Comparison of ENCODE assay signal across 1 cellular context in genomic region chr17:41813699-41814124, GRCh38.
TF ChIP-seq lines count a peak whose summit lies in the region.

No MANE protein-coding gene starts in this region.

TF ChIP-seq in HepG2, 621 proteins besides CTCF, POLR2A, EP300 and RAD21 (continues in another document):
- TF ChIP-seq ZNF232 (CRISPR knock-in tag; IDR thresholded peaks at IDR 0.05; ENCODE audit: borderline replicate concordance) (peak; percentile 60; the same call in 1 of the 2 replicates), REPIN1 (CRISPR knock-in tag; IDR thresholded peaks at IDR 0.05; ENCODE audit: borderline replicate concordance, low read depth) (no peak), ZNF256 (CRISPR knock-in tag; conservative IDR thresholded peaks at IDR 0.05) (peak; percentile 86), ZNF777 (CRISPR knock-in tag; IDR thresholded peaks at IDR 0.05) (0 out of 2 replicates have a peak, but pooled peaks have one; percentile 46), BRCA1 (CRISPR knock-in tag; IDR thresholded peaks at IDR 0.05) (no peak), FOXO4 (CRISPR knock-in tag; conservative IDR thresholded peaks at IDR 0.05) (0 out of 2 replicates have a peak, but pooled peaks have one; percentile 15), ZNF503 (CRISPR knock-in tag; IDR thresholded peaks at IDR 0.05) (0 out of 2 replicates have a peak, but pooled peaks have one; percentile 32), DBP (CRISPR knock-in tag; IDR thresholded peaks at IDR 0.05; ENCODE audit: not compliant biosample characterization) (peak; percentile 68), RBAK (CRISPR knock-in tag; IDR thresholded peaks at IDR 0.05) (no peak), GTF3A (CRISPR knock-in tag; conservative IDR thresholded peaks at IDR 0.05) (no peak; the same call in 1 of the 2 replicates), ZNF710 (CRISPR knock-in tag; IDR thresholded peaks at IDR 0.05; ENCODE audit: borderline replicate concordance) (no peak), ZFX (CRISPR knock-in tag; IDR thresholded peaks at IDR 0.05; ENCODE audit: low read depth) (peak; percentile 64), MZF1 (CRISPR knock-in tag; IDR thresholded peaks at IDR 0.05; ENCODE audit: borderline replicate concordance) (no peak), MIXL1 (CRISPR knock-in tag; IDR thresholded peaks at IDR 0.05) (0 out of 2 replicates have a peak, but pooled peaks have one; percentile 8), MED1 (CRISPR knock-in tag; IDR thresholded peaks at IDR 0.05) (peak; percentile 22), TP53 (CRISPR knock-in tag; conservative IDR thresholded peaks at IDR 0.05) (0 out of 2 replicates have a peak, but pooled peaks have one; percentile 55), IRF2 (CRISPR knock-in tag; IDR thresholded peaks at IDR 0.05) (peak; percentile 18; the same call in 1 of the 2 replicates), SP4 (CRISPR knock-in tag; IDR thresholded peaks at IDR 0.05) (no peak), LCORL (IDR thresholded peaks at IDR 0.05) (no peak), LCORL (CRISPR knock-in tag; IDR thresholded peaks at IDR 0.05) (peak; percentile 26; the same call in 1 of the 2 replicates), ZNF337 (CRISPR knock-in tag; IDR thresholded peaks at IDR 0.05; ENCODE audit: borderline replicate concordance, low read depth) (no peak), CEBPZ (IDR thresholded peaks at IDR 0.05; ENCODE audit: low read length) (no peak), MEIS1 (CRISPR knock-in tag; IDR thresholded peaks at IDR 0.05; ENCODE audit: borderline replicate concordance) (no peak), ZBTB7B (CRISPR knock-in tag; IDR thresholded peaks at IDR 0.05) (peak; percentile 18; the same call in 1 of the 2 replicates), SALL2 (CRISPR knock-in tag; IDR thresholded peaks at IDR 0.05) (0 out of 2 replicates have a peak, but pooled peaks have one; percentile 64), SIN3A (IDR thresholded peaks at IDR 0.05; ENCODE audit: borderline replicate concordance, low read depth, low read length) (peak; percentile 43; the same call in 1 of the 2 replicates), FOXC1 (CRISPR knock-in tag; IDR thresholded peaks at IDR 0.05; ENCODE audit: borderline replicate concordance) (peak; percentile 44), ZNF543 (CRISPR knock-in tag; IDR thresholded peaks at IDR 0.05) (no peak), ZNF891 (CRISPR knock-in tag; IDR thresholded peaks at IDR 0.05) (0 out of 2 replicates have a peak, but pooled peaks have one; percentile 23), RXRB (CRISPR knock-in tag; IDR thresholded peaks at IDR 0.05; ENCODE audit: borderline replicate concordance) (0 out of 2 replicates have a peak, but pooled peaks have one; percentile 10), ZNF761 (CRISPR knock-in tag; conservative IDR thresholded peaks at IDR 0.05) (no peak), SOX13 (IDR thresholded peaks at IDR 0.05) (no peak), SOX13 (CRISPR knock-in tag; conservative IDR thresholded peaks at IDR 0.05 in 1 of 2, IDR thresholded peaks at IDR 0.05 in 1 of 2) (no peak), SETDB1 (CRISPR knock-in tag; IDR thresholded peaks at IDR 0.05; ENCODE audit: borderline replicate concordance) (no peak), RNF2 (conservative IDR thresholded peaks at IDR 0.05; ENCODE audit: low read depth) (no peak), HOXA5 (CRISPR knock-in tag; IDR thresholded peaks at IDR 0.05) (no peak), ZNF446 (CRISPR knock-in tag; IDR thresholded peaks at IDR 0.05) (no peak), AFF4 (CRISPR knock-in tag; IDR thresholded peaks at IDR 0.05) (no peak), GPN1 (CRISPR knock-in tag; IDR thresholded peaks at IDR 0.05; ENCODE audit: borderline replicate concordance) (no peak), ZNF614 (CRISPR knock-in tag; IDR thresholded peaks at IDR 0.05; ENCODE audit: borderline replicate concordance) (0 out of 2 replicates have a peak, but pooled peaks have one; percentile 27), XBP1 (CRISPR knock-in tag; IDR thresholded peaks at IDR 0.05) (no peak), ZNF335 (CRISPR knock-in tag; IDR thresholded peaks at IDR 0.05) (no peak), ATM (IDR thresholded peaks at IDR 0.05; ENCODE audit: borderline replicate concordance) (no peak), ZBTB21 (CRISPR knock-in tag; IDR thresholded peaks at IDR 0.05) (0 out of 2 replicates have a peak, but pooled peaks have one; percentile 19), TBX2 (CRISPR knock-in tag; IDR thresholded peaks at IDR 0.05; ENCODE audit: borderline replicate concordance) (no peak), ZNF251 (CRISPR knock-in tag; IDR thresholded peaks at IDR 0.05) (0 out of 2 replicates have a peak, but pooled peaks have one; percentile 42), ZNF598 (CRISPR knock-in tag; IDR thresholded peaks at IDR 0.05; ENCODE audit: borderline replicate concordance) (0 out of 2 replicates have a peak, but pooled peaks have one; percentile 13), HMGXB4 (CRISPR knock-in tag; IDR thresholded peaks at IDR 0.05; ENCODE audit: borderline replicate concordance in 1 of 2, low read depth in 1 of 2) (peak in 1 of 2 experiments; percentile 14; a peak in 1 of 4 replicates), ZNF670 (CRISPR knock-in tag; IDR thresholded peaks at IDR 0.05; ENCODE audit: borderline replicate concordance) (no peak), DMAP1 (CRISPR knock-in tag; IDR thresholded peaks at IDR 0.05) (no peak), ZNF30 (CRISPR knock-in tag; IDR thresholded peaks at IDR 0.05) (0 out of 2 replicates have a peak, but pooled peaks have one; percentile 8), ATF7 (IDR thresholded peaks at IDR 0.05) (no peak), ATF7 (CRISPR knock-in tag; IDR thresholded peaks at IDR 0.05) (peak; percentile 57; the same call in 1 of the 2 replicates), TFDP2 (CRISPR knock-in tag; IDR thresholded peaks at IDR 0.05) (0 out of 2 replicates have a peak, but pooled peaks have one; percentile 15)
